1 cellular context compared by ENCODE assay signal in genomic region chr17:28916302-28916934, GRCh38.
TF ChIP-seq lines count a peak whose summit lies in the region.

No MANE protein-coding gene starts in this region.

TF ChIP-seq in HepG2, 621 proteins besides CTCF, POLR2A, EP300 and RAD21:
- TF ChIP-seq ZNF75D (CRISPR knock-in tag; IDR thresholded peaks at IDR 0.05; ENCODE audit: borderline replicate concordance) (no peak), KLF16 (CRISPR knock-in tag; IDR thresholded peaks at IDR 0.05) (no peak), ZGPAT (CRISPR knock-in tag; IDR thresholded peaks at IDR 0.05) (0 out of 2 replicates have a peak, but pooled peaks have one; percentile 18), ZNF598 (CRISPR knock-in tag; IDR thresholded peaks at IDR 0.05; ENCODE audit: borderline replicate concordance) (0 out of 2 replicates have a peak, but pooled peaks have one; percentile 40), ZBTB34 (CRISPR knock-in tag; IDR thresholded peaks at IDR 0.05) (no peak), SMC3 (IDR thresholded peaks at IDR 0.05; ENCODE audit: low read length) (peak; percentile 56), TFE3 (CRISPR knock-in tag; IDR thresholded peaks at IDR 0.05) (0 out of 2 replicates have a peak, but pooled peaks have one; percentile 17), SP1 (IDR thresholded peaks at IDR 0.05) (no peak), SP1 (CRISPR knock-in tag; IDR thresholded peaks at IDR 0.05) (no peak), ZNF776 (CRISPR knock-in tag; IDR thresholded peaks at IDR 0.05) (no peak), SAP130 (CRISPR knock-in tag; IDR thresholded peaks at IDR 0.05; ENCODE audit: low read depth) (peak; percentile 40; the same call in 1 of the 2 replicates), ZNF724P (CRISPR knock-in tag; IDR thresholded peaks at IDR 0.05; ENCODE audit: borderline replicate concordance) (no peak), REPIN1 (CRISPR knock-in tag; IDR thresholded peaks at IDR 0.05; ENCODE audit: borderline replicate concordance, low read depth) (no peak), ZNF446 (CRISPR knock-in tag; IDR thresholded peaks at IDR 0.05) (no peak), NFRKB (IDR thresholded peaks at IDR 0.05) (no peak), STAG1 (CRISPR knock-in tag; IDR thresholded peaks at IDR 0.05) (peak; percentile 75), HNF4A (CRISPR knock-in tag; IDR thresholded peaks at IDR 0.05) (no peak), CCDC6 (CRISPR knock-in tag; IDR thresholded peaks at IDR 0.05) (no peak), ZNF501 (CRISPR knock-in tag; IDR thresholded peaks at IDR 0.05) (no peak), KDM3A (CRISPR knock-in tag; IDR thresholded peaks at IDR 0.05; ENCODE audit: low read depth) (0 out of 2 replicates have a peak, but pooled peaks have one; percentile 42), HMGXB4 (CRISPR knock-in tag; IDR thresholded peaks at IDR 0.05; ENCODE audit: borderline replicate concordance in 1 of 2, low read depth in 1 of 2) (0 out of 4 replicates have a peak, but pooled peaks of 1 of the 2 experiments have one; percentile 19), ZBTB33 (CRISPR knock-in tag; IDR thresholded peaks at IDR 0.05) (peak; percentile 95), LBX2 (CRISPR knock-in tag; IDR thresholded peaks at IDR 0.05; ENCODE audit: borderline replicate concordance) (no peak)
TF ChIP-seq in HepG2: peak in this region for 9.
